In genomic region chr13:27620377-27621115, GRCh38 we compare ENCODE assay signal across 8 cellular contexts. TPM values are rescaled to one million over a fixed set of nuclear protein-coding genes. Genes with fewer than 3 reads are reported as not detected.
DNase-seq lines count a peak whose midpoint lies in the region; ATAC-seq and TF ChIP-seq lines count a peak whose summit lies in the region.

LNX2 (minus strand) TSS chr13:27620529; CDS start chr13:27581703, 38,826 bp downstream.

- no peaks in the 10 kb centered on the region for H3K27me3 ChIP-seq in AG04450 (ENCODE audit: control insufficient read depth, insufficient read depth, low read length)

- peak; percentile 91 for ATAC-seq in GM18907 (IDR thresholded peaks at IDR 0.05; ENCODE audit: unreplicated experiment)
- ATAC-seq in HG03139 (IDR thresholded peaks at IDR 0.05; ENCODE audit: unreplicated experiment): peak; percentile 91
- ATAC-seq in WTC11: peak; percentile 92

- H3K36me3 Mint-ChIP-seq in WTC11: peaks cover 29% of the 10 kb centered on the region
- H3K36me3 Mint-ChIP-seq in immature natural killer cell: peaks cover 0 to 8% (median 0%) of the 10 kb centered on the region in 3 donors

- H3K9me3 Mint-ChIP-seq in WTC11 (no peaks in the 10 kb centered on the region), immature natural killer cell (no peaks in the 10 kb centered on the region)

- TF ChIP-seq CTCF in AG04450 (IDR thresholded peaks at IDR 0.05; ENCODE audit: low read depth, low read length): no peak
- TF ChIP-seq CTCF in WTC11 (IDR thresholded peaks at IDR 0.05): no peak
- no peak for TF ChIP-seq CTCF in cardiac fibroblast (IDR thresholded peaks at IDR 0.05; ENCODE audit: low read depth, low read length)

- H3K4me3 ChIP-seq in AG04450 (ENCODE audit: low read depth, low read length) (peak within 1 kb of the TSS; percentile 88), cardiac fibroblast (replicated peaks in 1 of 2; ENCODE audit: low read depth in 2 of 2, low read length in 2 of 2) (peak within 1 kb of the TSS; percentile 68 to 88)

- no peaks in the 10 kb centered on the region; the same call in 1 of the 2 replicates for H3K9me3 ChIP-seq in AG04450 (ENCODE audit: control insufficient read depth, insufficient read depth, low read length)

- H3K27ac Mint-ChIP-seq in WTC11 (peak within 1 kb of the TSS; percentile 96), immature natural killer cell (peak within 1 kb of the TSS; percentile 89 to 96 (median 94))

- H3K27me3 Mint-ChIP-seq in WTC11 (ENCODE audit: low read depth) (no peaks in the 10 kb centered on the region), immature natural killer cell (ENCODE audit: low read depth in 3 of 3) (peaks cover 2 to 16% (median 3%) of the 10 kb centered on the region in 3 donors)

- H3K4me3 Mint-ChIP-seq in WTC11 (peak within 1 kb of the TSS; percentile 93), immature natural killer cell (peak within 1 kb of the TSS; percentile 92 to 96 (median 95))

- DNase-seq in AG04450 (ENCODE audit: low read depth, low spot score): peak; percentile 90
- peak; percentile 88 for DNase-seq in NCI-H2227 treated with DMSO at 0.1 percent for 48 hours (lab: John Stamatoyannopoulos, UW)
- DNase-seq in WTC11 (ENCODE audit: low spot score): peak; percentile 98
- peak; percentile 96 to 98 for DNase-seq in cardiac fibroblast (ENCODE audit: low read depth in 2 of 2)
- peak; percentile 97 to 98 (median 98) for DNase-seq in immature natural killer cell
- peak; percentile 91 for DNase-seq in smooth muscle cell of the brain vasculature (ENCODE audit: low read depth, low spot score)

- CTCF ChIA-PET in AG04450 (lab: Charles Lee): interaction anchor here (0.5 to 2.4 kb wide), 10 partner anchors 18 to 999 kb away, joined by 3 to 18 read pairs (median 3); no protein-coding TSS in a partner anchor
- CTCF ChIA-PET in WTC11 (lab: Charles Lee): interaction anchor here (0.7 to 3.1 kb wide), 11 partner anchors 13 to 364 kb away, joined by 3 to 21 read pairs (median 4); no protein-coding TSS in a partner anchor

- POLR2A ChIA-PET in AG04450 (lab: Yijun Ruan, JAX): interaction anchor here (0.6 to 2.3 kb wide), 8 partner anchors 17 to 170 kb away, joined by 3 to 6 read pairs (median 3); partner anchors contain the start of gene MTIF3
- POLR2A ChIA-PET in WTC11 (lab: Charles Lee): interaction anchor here (0.5 to 1.8 kb wide), 14 partner anchors 10 to 505 kb away, joined by 3 to 7 read pairs (median 3); no protein-coding TSS in a partner anchor

- peak within 1 kb of the TSS; percentile 80 for H3K27ac ChIP-seq in AG04450 (ENCODE audit: low read depth, low read length)

- H3K4me1 Mint-ChIP-seq in WTC11 (peaks cover 54% of the 10 kb centered on the region), immature natural killer cell (peaks cover 49 to 66% of the 10 kb centered on the region in 2 donors)

TF ChIP-seq in WTC11, 78 proteins besides CTCF, POLR2A, EP300 and RAD21 (continues in another document):
- TF ChIP-seq NFYB (CRISPR knock-in tag; conservative IDR thresholded peaks at IDR 0.05; ENCODE audit: low read depth): peak; percentile 90
- TF ChIP-seq, protein P1, sequence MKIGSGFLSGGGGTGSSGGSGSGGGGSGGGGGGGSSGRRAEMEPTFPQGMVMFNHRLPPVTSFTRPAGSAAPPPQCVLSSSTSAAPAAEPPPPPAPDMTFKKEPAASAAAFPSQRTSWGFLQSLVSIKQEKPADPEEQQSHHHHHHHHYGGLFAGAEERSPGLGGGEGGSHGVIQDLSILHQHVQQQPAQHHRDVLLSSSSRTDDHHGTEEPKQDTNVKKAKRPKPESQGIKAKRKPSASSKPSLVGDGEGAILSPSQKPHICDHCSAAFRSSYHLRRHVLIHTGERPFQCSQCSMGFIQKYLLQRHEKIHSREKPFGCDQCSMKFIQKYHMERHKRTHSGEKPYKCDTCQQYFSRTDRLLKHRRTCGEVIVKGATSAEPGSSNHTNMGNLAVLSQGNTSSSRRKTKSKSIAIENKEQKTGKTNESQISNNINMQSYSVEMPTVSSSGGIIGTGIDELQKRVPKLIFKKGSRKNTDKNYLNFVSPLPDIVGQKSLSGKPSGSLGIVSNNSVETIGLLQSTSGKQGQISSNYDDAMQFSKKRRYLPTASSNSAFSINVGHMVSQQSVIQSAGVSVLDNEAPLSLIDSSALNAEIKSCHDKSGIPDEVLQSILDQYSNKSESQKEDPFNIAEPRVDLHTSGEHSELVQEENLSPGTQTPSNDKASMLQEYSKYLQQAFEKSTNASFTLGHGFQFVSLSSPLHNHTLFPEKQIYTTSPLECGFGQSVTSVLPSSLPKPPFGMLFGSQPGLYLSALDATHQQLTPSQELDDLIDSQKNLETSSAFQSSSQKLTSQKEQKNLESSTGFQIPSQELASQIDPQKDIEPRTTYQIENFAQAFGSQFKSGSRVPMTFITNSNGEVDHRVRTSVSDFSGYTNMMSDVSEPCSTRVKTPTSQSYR (CRISPR knock-in tag; IDR thresholded peaks at IDR 0.05): no peak
- TF ChIP-seq ZNF232 (CRISPR knock-in tag; IDR thresholded peaks at IDR 0.05): 0 out of 2 replicates have a peak, but pooled peaks have one; percentile 51
- no peak for TF ChIP-seq USF1 (CRISPR knock-in tag; IDR thresholded peaks at IDR 0.05)
- no peak for TF ChIP-seq GRHL2 (CRISPR knock-in tag; IDR thresholded peaks at IDR 0.05; ENCODE audit: insufficient replicate concordance, severe bottlenecking)
- TF ChIP-seq NFATC4 (CRISPR knock-in tag; IDR thresholded peaks at IDR 0.05): no peak
- TF ChIP-seq CREM (CRISPR knock-in tag; IDR thresholded peaks at IDR 0.05): peak; percentile 53; the same call in 1 of the 2 replicates
- 0 out of 2 replicates have a peak, but pooled peaks have one; percentile 23 for TF ChIP-seq MAX (CRISPR knock-in tag; IDR thresholded peaks at IDR 0.05)
- peak; percentile 47; the same call in 1 of the 2 replicates for TF ChIP-seq HMGXB4 (CRISPR knock-in tag; IDR thresholded peaks at IDR 0.05)
- TF ChIP-seq AFF4 (CRISPR knock-in tag; IDR thresholded peaks at IDR 0.05; ENCODE audit: borderline replicate concordance): no peak
- TF ChIP-seq, protein P2, sequence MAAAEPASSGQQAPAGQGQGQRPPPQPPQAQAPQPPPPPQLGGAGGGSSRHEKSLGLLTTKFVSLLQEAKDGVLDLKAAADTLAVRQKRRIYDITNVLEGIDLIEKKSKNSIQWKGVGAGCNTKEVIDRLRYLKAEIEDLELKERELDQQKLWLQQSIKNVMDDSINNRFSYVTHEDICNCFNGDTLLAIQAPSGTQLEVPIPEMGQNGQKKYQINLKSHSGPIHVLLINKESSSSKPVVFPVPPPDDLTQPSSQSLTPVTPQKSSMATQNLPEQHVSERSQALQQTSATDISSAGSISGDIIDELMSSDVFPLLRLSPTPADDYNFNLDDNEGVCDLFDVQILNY (CRISPR knock-in tag; IDR thresholded peaks at IDR 0.05): peak; percentile 23; the same call in 1 of the 2 replicates

RNA-seq across cellular contexts. Expression of gene LNX2, which starts in this region (rescaled TPM):
- polyA plus RNA-seq in AG04450 (2011; rRNA removed): 6.2 and 6.9 TPM in 2 replicates
- polyA minus RNA-seq in AG04450 (2011; rRNA and poly(A)+ RNA removed): 10.0 and 10.3 TPM in 2 replicates
- total RNA-seq in WTC11 (2021): 9.6 to 10.1 TPM (median 9.8 TPM) in 3 replicates
- 1 to 10 TPM; 1.5 to 4.0 (median 2.8) TPM for polyA plus RNA-seq in immature natural killer cell

Comparison
In these comparisons a context has a peak if more than half of its experiments do, and no peak if none do; other contexts are left out.
1. Peak in every context shown above with its lines: DNase-seq, ATAC-seq, H3K4me3 ChIP-seq and H3K27ac ChIP-seq.